In genomic region chr6:146795734-146796133, GRCh38 we compare ENCODE assay signal across 30 cellular contexts.
"Had no signal": no experiment of that assay in that cellular context is flagged by ENCODE, and none has a peak within 500 bp of the region (broad histone marks: within the 10 kb centered on the region; RNA-seq: fewer than 3 reads in every experiment).

No MANE protein-coding gene starts in this region.

- H3K4me3 Mint-ChIP-seq: activated B cell treated with CpG ODN at 0.5 μM for 24 hours; activated CD4-positive, alpha-beta memory T cell treated with anti-CD3 and anti-CD28 coated beads for 36 hours; activated CD4-positive, alpha-beta T cell treated with anti-CD3 and anti-CD28 coated beads, Interleukin-2, amount 10 ng/mL, durations not matched to agents 24 days and 14 days; activated CD8-positive, alpha-beta T cell treated with anti-CD3 and anti-CD28 coated beads for 36 hours; activated naive CD4-positive, alpha-beta T cell treated with anti-CD3 and anti-CD28 coated beads for 36 hours; activated naive CD8-positive, alpha-beta T cell treated with anti-CD3 and anti-CD28 coated beads for 36 hours; activated T-helper 1 cell treated with anti-CD3 and anti-CD28 coated beads, Interleukin-12 subunit alpha, Interleukin-12 subunit beta, Interleukin-2, Interleukin-4 antibody, amounts not matched to agents 30 ng/mL and 10 ng/mL and 1 ng/mL, durations not matched to agents 14 hours and 24 hours and 36 hours; T-helper 1 cell treated with Interleukin-12 subunit alpha and Interleukin-12 subunit beta and Interleukin-4 antibody, amounts not matched to agents 30 μg/mL and 1 μg/mL, for 36 hours; T-helper 2 cell treated with Interferon-gamma antibody and Interleukin-4, amounts not matched to agents 5 μg/mL and 100 μg/mL, for 36 hours had no signal

- H3K4me1 Mint-ChIP-seq: activated B cell treated with CpG ODN at 0.5 μM for 24 hours; activated CD4-positive, alpha-beta T cell treated with anti-CD3 and anti-CD28 coated beads, Interleukin-2, amount 10 ng/mL, durations not matched to agents 24 days and 14 days; activated naive CD8-positive, alpha-beta T cell treated with anti-CD3 and anti-CD28 coated beads for 36 hours had no signal

- H3K36me3 Mint-ChIP-seq: activated CD4-positive, alpha-beta memory T cell treated with anti-CD3 and anti-CD28 coated beads for 36 hours had no signal

- H3K27me3 Mint-ChIP-seq: activated CD4-positive, alpha-beta T cell treated with anti-CD3 and anti-CD28 coated beads, Interleukin-2, amount 10 ng/mL, durations not matched to agents 24 days and 14 days had no signal

- ATAC-seq: activated CD8-positive, alpha-beta T cell treated with anti-CD3 and anti-CD28 coated beads for 36 hours; body of pancreas had no signal

- DNase-seq: activated B cell treated with CpG ODN at 0.5 μM for 24 hours; activated CD4-positive, alpha-beta memory T cell treated with anti-CD3 and anti-CD28 coated beads for 36 hours; activated CD4-positive, alpha-beta T cell treated with anti-CD3 and anti-CD28 coated beads for 4 hours; activated CD4-positive, alpha-beta T cell treated with anti-CD3 and anti-CD28 coated beads, Interleukin-2, amount 10 ng/mL, durations not matched to agents 24 days and 14 days; activated CD4-positive, alpha-beta T cell treated with anti-CD3 and anti-CD28 coated beads, Interleukin-2, amount 50 U/mL, for 1 hour; activated CD4-positive, alpha-beta T cell treated with anti-CD3 and anti-CD28 coated beads, Interleukin-2, amount 50 U/mL, for 4 hours; activated CD4-positive, CD25-positive, alpha-beta regulatory T cell treated with anti-CD3 and anti-CD28 coated beads, Interleukin-2, amount 50 U/mL, for 72 hours; activated CD8-positive, alpha-beta memory T cell treated with anti-CD3 and anti-CD28 coated beads, Interleukin-2, amount 50 U/mL, for 4 hours; activated CD8-positive, alpha-beta T cell treated with anti-CD3 and anti-CD28 coated beads for 36 hours; activated gamma-delta T cell; activated naive CD4-positive, alpha-beta T cell; activated naive CD4-positive, alpha-beta T cell treated with anti-CD3 and anti-CD28 coated beads for 36 hours; activated naive CD4-positive, alpha-beta T cell treated with anti-CD3 and anti-CD28 coated beads, Interleukin-2, amount 50 U/mL, for 16 hours; activated naive CD8-positive, alpha-beta T cell treated with anti-CD3 and anti-CD28 coated beads for 36 hours; activated T-cell treated with anti-CD3 and anti-CD28 coated beads for 4 hours; activated T-cell treated with anti-CD3 and anti-CD28 coated beads, Interleukin-2, amount 50 U/mL, for 1 hour; activated T-cell treated with anti-CD3 and anti-CD28 coated beads, Interleukin-2, amount 50 U/mL, for 48 hours; adrenal gland; amniotic stem cell; aorta; body of pancreas; brain microvascular endothelial cell; central memory CD4-positive, alpha-beta T cell; SW 1271; T-helper 1 cell; T-helper 9 cell had no signal

- H3K27ac Mint-ChIP-seq: activated B cell treated with CpG ODN at 0.5 μM for 24 hours; activated CD4-positive, alpha-beta memory T cell treated with anti-CD3 and anti-CD28 coated beads for 36 hours; activated CD4-positive, alpha-beta T cell treated with anti-CD3 and anti-CD28 coated beads, Interleukin-2, amount 10 ng/mL, durations not matched to agents 24 days and 14 days; activated CD8-positive, alpha-beta T cell treated with anti-CD3 and anti-CD28 coated beads for 36 hours; activated naive CD4-positive, alpha-beta T cell treated with anti-CD3 and anti-CD28 coated beads for 36 hours; activated naive CD4-positive, alpha-beta T cell treated with anti-CD3 and anti-CD28 coated beads, Interleukin-2, amount 50 U/mL, for 72 hours; activated naive CD8-positive, alpha-beta T cell treated with anti-CD3 and anti-CD28 coated beads for 36 hours; activated T-helper 1 cell treated with anti-CD3 and anti-CD28 coated beads, Interleukin-12 subunit alpha, Interleukin-12 subunit beta, Interleukin-2, Interleukin-4 antibody, amounts not matched to agents 30 ng/mL and 10 ng/mL and 1 ng/mL, durations not matched to agents 14 hours and 24 hours and 36 hours; T-helper 1 cell treated with Interleukin-12 subunit alpha and Interleukin-12 subunit beta and Interleukin-4 antibody, amounts not matched to agents 30 μg/mL and 1 μg/mL, for 36 hours; T-helper 2 cell treated with Interferon-gamma antibody and Interleukin-4, amounts not matched to agents 5 μg/mL and 100 μg/mL, for 36 hours had no signal
